ENCODE assay signal across 7 cellular contexts in the genomic region with DNA sequence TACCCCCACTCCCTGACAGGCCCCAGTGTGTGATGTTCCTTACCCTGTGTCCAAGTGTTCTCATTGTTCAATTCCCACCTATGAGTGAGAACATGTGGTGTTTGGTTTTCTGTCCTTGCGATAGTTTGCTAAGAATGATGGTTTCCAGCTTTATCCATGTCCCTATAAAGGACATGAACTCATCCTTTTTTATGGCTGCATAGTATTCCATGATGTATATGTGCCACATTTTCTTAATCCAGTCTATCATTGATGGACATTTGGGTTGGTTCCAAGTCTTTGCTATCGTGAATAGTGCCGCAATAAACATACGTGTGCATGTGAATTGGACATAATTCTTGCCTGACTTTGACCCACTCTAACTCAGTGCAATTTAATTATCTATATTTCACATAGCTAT. TPM values are rescaled to one million over a fixed set of nuclear protein-coding genes. Genes with fewer than 3 reads are reported as not detected.
DNase-seq lines count a peak whose midpoint lies in the region; ATAC-seq and TF ChIP-seq lines count a peak whose summit lies in the region.
"Not testable (repeated sequence)": the region's sequence is repeated elsewhere in the genome, so short reads cannot be mapped to it uniquely, and the experiment has no call there.

No MANE protein-coding gene starts in this region.

- H3K36me3 Mint-ChIP-seq in CD8-positive, alpha-beta T cell: peaks cover 21% of the 10 kb centered on the region
- H3K36me3 Mint-ChIP-seq in activated CD8-positive, alpha-beta T cell treated with anti-CD3 and anti-CD28 coated beads for 36 hours (ENCODE audit: low read depth): peaks cover 27% of the 10 kb centered on the region
- H3K36me3 Mint-ChIP-seq in activated T-helper 17 cell treated with anti-CD3 and anti-CD28 coated beads, Interleukin-2, amount 50 U/mL, for 72 hours (ENCODE audit: low read depth): peaks cover 13% of the 10 kb centered on the region
- H3K36me3 Mint-ChIP-seq in activated naive CD8-positive, alpha-beta T cell treated with anti-CD3 and anti-CD28 coated beads, Interleukin-2, amount 50 U/mL, for 24 hours (ENCODE audit: low read depth): peaks cover 28% of the 10 kb centered on the region
- H3K36me3 Mint-ChIP-seq in naive thymus-derived CD8-positive, alpha-beta T cell: peaks cover 13 to 25% (median 23%) of the 10 kb centered on the region in 3 donors
- peaks cover 16% of the 10 kb centered on the region for H3K36me3 Mint-ChIP-seq in neural progenitor cell

- not testable (repeated sequence) for H3K36me3 ChIP-seq in CD8-positive, alpha-beta T cell (ENCODE audit: insufficient read depth, low read length); neural progenitor cell

- POLR2A ChIA-PET in CD8-positive, alpha-beta T cell (lab: Charles Lee); activated CD8-positive, alpha-beta T cell treated with anti-CD3 and anti-CD28 coated beads for 36 hours (lab: Charles Lee); naive thymus-derived CD8-positive, alpha-beta T cell (lab: Charles Lee): not testable (repeated sequence)

- H3K4me1 ChIP-seq in CD8-positive, alpha-beta T cell (ENCODE audit: insufficient read depth, low read length); neural progenitor cell: not testable (repeated sequence)

- not testable (repeated sequence) for H3K9me3 ChIP-seq in CD8-positive, alpha-beta T cell (ENCODE audit: low read length); neural progenitor cell (ENCODE audit: low read depth)

- not testable (repeated sequence) for H3K27me3 ChIP-seq in CD8-positive, alpha-beta T cell (ENCODE audit: insufficient read depth, low read length); neural progenitor cell

- not testable (repeated sequence) for H4K20me1 ChIP-seq in neural progenitor cell (ENCODE audit: low read depth)

- H3K9me3 Mint-ChIP-seq in CD8-positive, alpha-beta T cell: peaks cover 11% of the 10 kb centered on the region
- peaks cover 17% of the 10 kb centered on the region for H3K9me3 Mint-ChIP-seq in activated CD8-positive, alpha-beta T cell treated with anti-CD3 and anti-CD28 coated beads for 36 hours
- H3K9me3 Mint-ChIP-seq in activated T-helper 17 cell treated with anti-CD3 and anti-CD28 coated beads, Interleukin-2, amount 50 U/mL, for 72 hours: not testable (repeated sequence)
- peaks cover 22% of the 10 kb centered on the region for H3K9me3 Mint-ChIP-seq in activated naive CD8-positive, alpha-beta T cell treated with anti-CD3 and anti-CD28 coated beads, Interleukin-2, amount 50 U/mL, for 24 hours
- H3K9me3 Mint-ChIP-seq in naive thymus-derived CD8-positive, alpha-beta T cell: peaks cover 0 to 30% (median 13%) of the 10 kb centered on the region in 9 donors
- H3K9me3 Mint-ChIP-seq in neural progenitor cell: peaks cover 62% of the 10 kb centered on the region

- not testable (repeated sequence) for H3K27me3 Mint-ChIP-seq in CD8-positive, alpha-beta T cell (ENCODE audit: low read depth); activated CD8-positive, alpha-beta T cell treated with anti-CD3 and anti-CD28 coated beads for 36 hours; activated T-helper 17 cell treated with anti-CD3 and anti-CD28 coated beads, Interleukin-2, amount 50 U/mL, for 72 hours; activated naive CD8-positive, alpha-beta T cell treated with anti-CD3 and anti-CD28 coated beads, Interleukin-2, amount 50 U/mL, for 24 hours; naive thymus-derived CD8-positive, alpha-beta T cell; neural progenitor cell (ENCODE audit: insufficient read depth, low read depth)

- intact Hi-C loops in CD8-positive, alpha-beta T cell (cut with DNase I, micrococcal nuclease): loop anchor here in 1 of 2 experiments (5.0 to 10.0 kb wide), 5 partner anchors 239 to 962 kb away; a partner anchor contains a TSS
- intact Hi-C loops in activated CD8-positive, alpha-beta T cell treated with anti-CD3 and anti-CD28 coated beads for 36 hours (cut with micrococcal nuclease): not testable (repeated sequence)

- peak overlapping the region; percentile 30 for H3K4me3 Mint-ChIP-seq in CD8-positive, alpha-beta T cell
- H3K4me3 Mint-ChIP-seq in activated CD8-positive, alpha-beta T cell treated with anti-CD3 and anti-CD28 coated beads for 36 hours: peak overlapping the region; percentile 88
- peak overlapping the region; percentile 49 for H3K4me3 Mint-ChIP-seq in activated T-helper 17 cell treated with anti-CD3 and anti-CD28 coated beads, Interleukin-2, amount 50 U/mL, for 72 hours
- peak overlapping the region; percentile 98 for H3K4me3 Mint-ChIP-seq in activated naive CD8-positive, alpha-beta T cell treated with anti-CD3 and anti-CD28 coated beads, Interleukin-2, amount 50 U/mL, for 24 hours
- peak overlapping the region in 7 of 10 donors; percentile 15 to 89 (median 41) for H3K4me3 Mint-ChIP-seq in naive thymus-derived CD8-positive, alpha-beta T cell
- H3K4me3 Mint-ChIP-seq in neural progenitor cell: peak overlapping the region; percentile 4

- H3K4me2 ChIP-seq in neural progenitor cell: not testable (repeated sequence)

- CTCF ChIA-PET in CD8-positive, alpha-beta T cell (lab: Charles Lee); activated CD8-positive, alpha-beta T cell treated with anti-CD3 and anti-CD28 coated beads for 36 hours (lab: Charles Lee): not testable (repeated sequence)

- not testable (repeated sequence) for H3K27ac ChIP-seq in CD8-positive, alpha-beta T cell (ENCODE audit: low read depth, low read length); neural progenitor cell

- not testable (repeated sequence) for H3K9ac ChIP-seq in neural progenitor cell

- peaks cover 34% of the 10 kb centered on the region for H3K4me1 Mint-ChIP-seq in CD8-positive, alpha-beta T cell (ENCODE audit: low read depth)
- H3K4me1 Mint-ChIP-seq in activated CD8-positive, alpha-beta T cell treated with anti-CD3 and anti-CD28 coated beads for 36 hours (ENCODE audit: low read depth): peaks cover 21% of the 10 kb centered on the region
- H3K4me1 Mint-ChIP-seq in activated T-helper 17 cell treated with anti-CD3 and anti-CD28 coated beads, Interleukin-2, amount 50 U/mL, for 72 hours: peaks cover 10% of the 10 kb centered on the region
- peaks cover 33% of the 10 kb centered on the region for H3K4me1 Mint-ChIP-seq in activated naive CD8-positive, alpha-beta T cell treated with anti-CD3 and anti-CD28 coated beads, Interleukin-2, amount 50 U/mL, for 24 hours
- H3K4me1 Mint-ChIP-seq in naive thymus-derived CD8-positive, alpha-beta T cell: peaks cover 20 to 38% (median 34%) of the 10 kb centered on the region in 4 donors
- peaks cover 13% of the 10 kb centered on the region for H3K4me1 Mint-ChIP-seq in neural progenitor cell

- not testable (repeated sequence) for DNase-seq in CD8-positive, alpha-beta T cell; activated CD8-positive, alpha-beta T cell treated with anti-CD3 and anti-CD28 coated beads for 36 hours; activated naive CD8-positive, alpha-beta T cell treated with anti-CD3 and anti-CD28 coated beads, Interleukin-2, amount 50 U/mL, for 24 hours; naive thymus-derived CD8-positive, alpha-beta T cell; neural progenitor cell (ENCODE audit: low spot score)

- not testable (repeated sequence) for ATAC-seq in CD8-positive, alpha-beta T cell; SK-N-SH treated with all-trans-retinoic acid at 6 μM for 48 hours; activated CD8-positive, alpha-beta T cell treated with anti-CD3 and anti-CD28 coated beads for 36 hours; activated T-helper 17 cell treated with anti-CD3 and anti-CD28 coated beads, Interleukin-2, amount 50 U/mL, for 72 hours (replicated peaks); activated naive CD8-positive, alpha-beta T cell treated with anti-CD3 and anti-CD28 coated beads, Interleukin-2, amount 50 U/mL, for 24 hours; naive thymus-derived CD8-positive, alpha-beta T cell

- not testable (repeated sequence) for H3K4me3 ChIP-seq in CD8-positive, alpha-beta T cell (ENCODE audit: low read depth, low read length); neural progenitor cell

- not testable (repeated sequence) for TF ChIP-seq CTCF in CD8-positive, alpha-beta T cell (IDR thresholded peaks at IDR 0.05); activated CD8-positive, alpha-beta T cell treated with anti-CD3 and anti-CD28 coated beads for 36 hours (IDR thresholded peaks at IDR 0.05); neural progenitor cell (IDR thresholded peaks at IDR 0.05)

- H3K27ac Mint-ChIP-seq in CD8-positive, alpha-beta T cell; activated CD8-positive, alpha-beta T cell treated with anti-CD3 and anti-CD28 coated beads for 36 hours; activated T-helper 17 cell treated with anti-CD3 and anti-CD28 coated beads, Interleukin-2, amount 50 U/mL, for 72 hours; activated naive CD8-positive, alpha-beta T cell treated with anti-CD3 and anti-CD28 coated beads, Interleukin-2, amount 50 U/mL, for 24 hours; neural progenitor cell: not testable (repeated sequence)
- H3K27ac Mint-ChIP-seq in naive thymus-derived CD8-positive, alpha-beta T cell: peak overlapping the region in 3 of 10 donors; percentile 28 to 90 (median 47)

- H3F3A ChIP-seq in neural progenitor cell (ENCODE audit: low read depth): not testable (repeated sequence)

- H3K79me2 ChIP-seq in neural progenitor cell (ENCODE audit: low read depth): peaks cover 30% of the 10 kb centered on the region

- not testable (repeated sequence) for H2AFZ ChIP-seq in neural progenitor cell (replicated peaks)

TF ChIP-seq in SK-N-SH treated with all-trans-retinoic acid at 6 μM for 48 hours, 23 proteins besides CTCF, POLR2A, EP300 and RAD21:
- TF ChIP-seq ZNF8 (CRISPR knock-in tag; IDR thresholded peaks at IDR 0.05): 0 out of 2 replicates have a peak, but pooled peaks have one; percentile 9

RNA-seq across cellular contexts. Expression of a gene that starts 1.7 kb away (rescaled TPM):
- 1 to 10 TPM; 7.0 to 8.9 TPM for total RNA-seq in CD8-positive, alpha-beta T cell
- total RNA-seq in activated CD8-positive, alpha-beta T cell treated with anti-CD3 and anti-CD28 coated beads for 36 hours: 10 to 100 TPM; 10.1 to 12.0 TPM
- total RNA-seq in activated T-helper 17 cell treated with anti-CD3 and anti-CD28 coated beads, Interleukin-2, amount 50 U/mL, for 72 hours: 1 to 10 TPM; 7.5 to 9.0 TPM
- total RNA-seq in naive thymus-derived CD8-positive, alpha-beta T cell: 10 to 100 TPM; 24.9 to 36.6 TPM
- 10 to 100 TPM; 19.5 to 28.7 (median 20.5) TPM for polyA plus RNA-seq in naive thymus-derived CD8-positive, alpha-beta T cell
- 19.8 and 21.0 TPM in 2 replicates for total RNA-seq in neural progenitor cell (ENCODE audit: low replicate concordance)

Comparison
In these comparisons a context has a peak if more than half of its experiments do, and no peak if none do; other contexts are left out.
1. H3K4me3 Mint-ChIP-seq: peak in every context shown above with its lines; median percentile 98 in activated naive CD8-positive, alpha-beta T cell treated with anti-CD3 and anti-CD28 coated beads, Interleukin-2, amount 50 U/mL, for 24 hours; 88 in activated CD8-positive, alpha-beta T cell treated with anti-CD3 and anti-CD28 coated beads for 36 hours; 49 in activated T-helper 17 cell treated with anti-CD3 and anti-CD28 coated beads, Interleukin-2, amount 50 U/mL, for 72 hours; 41 in naive thymus-derived CD8-positive, alpha-beta T cell; 30 in CD8-positive, alpha-beta T cell; 4 in neural progenitor cell.